1 cellular context compared by ENCODE assay signal in genomic region chr17:7440113-7440822, GRCh38.
TF ChIP-seq lines count a peak whose summit lies in the region.

No MANE protein-coding gene starts in this region.

TF ChIP-seq in H1, 55 proteins besides CTCF, POLR2A, EP300 and RAD21:
- peak; percentile 69; the same call in 1 of the 2 replicates for TF ChIP-seq MAX (IDR thresholded peaks at IDR 0.05)
- TF ChIP-seq TAF1 (IDR thresholded peaks at IDR 0.05; ENCODE audit: low read depth, low read length): peak; percentile 34; the same call in 1 of the 2 replicates
- peak; percentile 93 for TF ChIP-seq CHD1 (IDR thresholded peaks at IDR 0.05; ENCODE audit: low read depth, low read length)
- peak in 1 of 2 experiments; percentile 26; a peak in 1 of 4 replicates for TF ChIP-seq HDAC2 (IDR thresholded peaks at IDR 0.05; ENCODE audit: borderline replicate concordance in 1 of 2, low read depth in 2 of 2, low read length in 2 of 2)
- peak; percentile 87 for TF ChIP-seq CHD2 (IDR thresholded peaks at IDR 0.05; ENCODE audit: low read length)
- peak; percentile 50; the same call in 1 of the 2 replicates for TF ChIP-seq BRCA1 (IDR thresholded peaks at IDR 0.05; ENCODE audit: low read depth, low read length)
- no peak for TF ChIP-seq POLR2AphosphoS5 (IDR thresholded peaks at IDR 0.05; ENCODE audit: low read depth, low read length)
- no peak for TF ChIP-seq CTBP2 (IDR thresholded peaks at IDR 0.05; ENCODE audit: borderline replicate concordance, insufficient read depth, insufficient read length, low read length)
- no peak; the same call in 1 of the 2 replicates for TF ChIP-seq CREB1 (IDR thresholded peaks at IDR 0.05)
- peak; percentile 87 for TF ChIP-seq USF2 (IDR thresholded peaks at IDR 0.05; ENCODE audit: low read length)
- TF ChIP-seq TBP (IDR thresholded peaks at IDR 0.05; ENCODE audit: low read depth, low read length): 0 out of 2 replicates have a peak, but pooled peaks have one; percentile 12
- TF ChIP-seq JUND (IDR thresholded peaks at IDR 0.05; ENCODE audit: low read length): peak; percentile 94
- TF ChIP-seq EGR1 (IDR thresholded peaks at IDR 0.05; ENCODE audit: borderline replicate concordance, low read depth, low read length): 0 out of 2 replicates have a peak, but pooled peaks have one; percentile 25
- TF ChIP-seq TEAD4 (IDR thresholded peaks at IDR 0.05; ENCODE audit: low read depth, low read length): no peak
- 0 out of 4 replicates have a peak, but pooled peaks of 1 of the 2 experiments have one; percentile 33 for TF ChIP-seq SIN3A (conservative IDR thresholded peaks at IDR 0.05 in 1 of 2, IDR thresholded peaks at IDR 0.05 in 1 of 2; ENCODE audit: low read depth in 1 of 2, low read length in 2 of 2)
- TF ChIP-seq GTF2F1 (IDR thresholded peaks at IDR 0.05; ENCODE audit: borderline replicate concordance, low read depth, low read length): no peak
- TF ChIP-seq ATF3 (IDR thresholded peaks at IDR 0.05; ENCODE audit: insufficient read depth, low read depth, low read length): peak; percentile 72; the same call in 1 of the 2 replicates
- TF ChIP-seq PHF8 (conservative IDR thresholded peaks at IDR 0.05; ENCODE audit: low read depth, low read length): 0 out of 2 replicates have a peak, but pooled peaks have one; percentile 31
- TF ChIP-seq SRF (IDR thresholded peaks at IDR 0.05; ENCODE audit: low read depth, low read length): no peak
- TF ChIP-seq SP4 (IDR thresholded peaks at IDR 0.05; ENCODE audit: low read length): no peak
- TF ChIP-seq ATF2 (IDR thresholded peaks at IDR 0.05; ENCODE audit: low read length): no peak
- TF ChIP-seq GABPA (IDR thresholded peaks at IDR 0.05; ENCODE audit: borderline replicate concordance, insufficient read depth, low read length): no peak
- TF ChIP-seq SIX5 (IDR thresholded peaks at IDR 0.05; ENCODE audit: low read depth, low read length): peak; percentile 39; the same call in 1 of the 2 replicates
TF ChIP-seq in H1: peak in this region for 14.
